ENCODE assay signal across 1 cellular context in the genomic region with DNA sequence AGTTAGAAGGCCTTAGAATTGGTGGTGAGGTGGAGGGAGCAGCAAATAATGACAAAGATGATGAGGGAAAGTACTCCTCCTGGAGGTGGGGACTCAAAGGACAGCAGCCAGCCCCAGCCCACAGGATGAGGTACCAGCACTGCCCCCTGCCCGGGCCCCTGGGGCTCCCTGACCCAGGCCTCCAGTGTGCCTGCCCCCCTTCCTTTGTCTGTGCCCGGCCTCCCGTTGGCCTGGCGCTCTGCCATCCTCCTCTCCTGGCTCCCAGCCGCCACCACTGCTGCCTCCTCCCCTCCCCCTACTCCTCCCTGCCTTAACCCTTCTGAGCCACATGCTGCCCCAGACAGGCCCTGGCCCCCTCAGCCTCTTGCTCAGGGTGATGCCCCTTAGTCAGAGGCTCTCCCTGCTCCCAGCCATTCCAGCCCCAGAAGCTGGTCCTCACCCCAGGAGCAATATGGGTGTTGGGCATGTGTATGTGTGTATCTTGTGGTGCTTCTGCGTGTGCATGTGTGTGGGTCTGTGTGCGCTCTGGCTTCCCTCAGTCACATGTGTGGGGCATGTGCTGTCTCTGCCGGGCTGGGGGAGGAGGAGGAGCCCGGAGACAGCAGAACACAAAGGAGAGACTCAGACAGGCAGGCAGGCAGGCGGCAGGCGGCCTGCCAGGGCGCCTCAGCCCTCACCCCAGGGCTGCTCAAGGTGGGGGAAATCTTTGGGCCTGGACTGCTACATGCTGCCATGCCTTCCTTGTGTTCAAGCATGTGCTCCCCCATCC.
TF ChIP-seq lines count a peak whose summit lies in the region.

No MANE protein-coding gene starts in this region.

TF ChIP-seq in HepG2, 621 proteins besides CTCF, POLR2A, EP300 and RAD21 (continued from another document and continues in another):
- TF ChIP-seq, protein P1, sequence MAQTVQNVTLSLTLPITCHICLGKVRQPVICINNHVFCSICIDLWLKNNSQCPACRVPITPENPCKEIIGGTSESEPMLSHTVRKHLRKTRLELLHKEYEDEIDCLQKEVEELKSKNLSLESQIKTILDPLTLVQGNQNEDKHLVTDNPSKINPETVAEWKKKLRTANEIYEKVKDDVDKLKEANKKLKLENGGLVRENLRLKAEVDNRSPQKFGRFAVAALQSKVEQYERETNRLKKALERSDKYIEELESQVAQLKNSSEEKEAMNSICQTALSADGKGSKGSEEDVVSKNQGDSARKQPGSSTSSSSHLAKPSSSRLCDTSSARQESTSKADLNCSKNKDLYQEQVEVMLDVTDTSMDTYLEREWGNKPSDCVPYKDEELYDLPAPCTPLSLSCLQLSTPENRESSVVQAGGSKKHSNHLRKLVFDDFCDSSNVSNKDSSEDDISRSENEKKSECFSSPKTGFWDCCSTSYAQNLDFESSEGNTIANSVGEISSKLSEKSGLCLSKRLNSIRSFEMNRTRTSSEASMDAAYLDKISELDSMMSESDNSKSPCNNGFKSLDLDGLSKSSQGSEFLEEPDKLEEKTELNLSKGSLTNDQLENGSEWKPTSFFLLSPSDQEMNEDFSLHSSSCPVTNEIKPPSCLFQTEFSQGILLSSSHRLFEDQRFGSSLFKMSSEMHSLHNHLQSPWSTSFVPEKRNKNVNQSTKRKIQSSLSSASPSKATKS (CRISPR knock-in tag; IDR thresholded peaks at IDR 0.05), result no peak
- TF ChIP-seq HNRNPLL (IDR thresholded peaks at IDR 0.05; ENCODE audit: low read depth, low read length, poor library complexity, severe bottlenecking), result peak; percentile 43
- no peak for TF ChIP-seq ZNF326 (CRISPR knock-in tag; IDR thresholded peaks at IDR 0.05; ENCODE audit: borderline replicate concordance)
- TF ChIP-seq, protein P2, sequence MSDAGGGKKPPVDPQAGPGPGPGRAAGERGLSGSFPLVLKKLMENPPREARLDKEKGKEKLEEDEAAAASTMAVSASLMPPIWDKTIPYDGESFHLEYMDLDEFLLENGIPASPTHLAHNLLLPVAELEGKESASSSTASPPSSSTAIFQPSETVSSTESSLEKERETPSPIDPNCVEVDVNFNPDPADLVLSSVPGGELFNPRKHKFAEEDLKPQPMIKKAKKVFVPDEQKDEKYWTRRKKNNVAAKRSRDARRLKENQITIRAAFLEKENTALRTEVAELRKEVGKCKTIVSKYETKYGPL (CRISPR knock-in tag; IDR thresholded peaks at IDR 0.05), result no peak
- TF ChIP-seq SAFB2 (CRISPR knock-in tag; IDR thresholded peaks at IDR 0.05; ENCODE audit: borderline replicate concordance, low read depth), result no peak
- TF ChIP-seq, protein P3, sequence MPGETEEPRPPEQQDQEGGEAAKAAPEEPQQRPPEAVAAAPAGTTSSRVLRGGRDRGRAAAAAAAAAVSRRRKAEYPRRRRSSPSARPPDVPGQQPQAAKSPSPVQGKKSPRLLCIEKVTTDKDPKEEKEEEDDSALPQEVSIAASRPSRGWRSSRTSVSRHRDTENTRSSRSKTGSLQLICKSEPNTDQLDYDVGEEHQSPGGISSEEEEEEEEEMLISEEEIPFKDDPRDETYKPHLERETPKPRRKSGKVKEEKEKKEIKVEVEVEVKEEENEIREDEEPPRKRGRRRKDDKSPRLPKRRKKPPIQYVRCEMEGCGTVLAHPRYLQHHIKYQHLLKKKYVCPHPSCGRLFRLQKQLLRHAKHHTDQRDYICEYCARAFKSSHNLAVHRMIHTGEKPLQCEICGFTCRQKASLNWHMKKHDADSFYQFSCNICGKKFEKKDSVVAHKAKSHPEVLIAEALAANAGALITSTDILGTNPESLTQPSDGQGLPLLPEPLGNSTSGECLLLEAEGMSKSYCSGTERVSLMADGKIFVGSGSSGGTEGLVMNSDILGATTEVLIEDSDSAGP (CRISPR knock-in tag; IDR thresholded peaks at IDR 0.05; ENCODE audit: borderline replicate concordance), result peak; percentile 67
- no peak for TF ChIP-seq ZNF224 (CRISPR knock-in tag; IDR thresholded peaks at IDR 0.05)
- no peak for TF ChIP-seq ZFP82 (CRISPR knock-in tag; IDR thresholded peaks at IDR 0.05; ENCODE audit: borderline replicate concordance)
- no peak for TF ChIP-seq ELF3 (CRISPR knock-in tag; IDR thresholded peaks at IDR 0.05)
- TF ChIP-seq HOXA9 (CRISPR knock-in tag; IDR thresholded peaks at IDR 0.05; ENCODE audit: borderline replicate concordance), result no peak
- TF ChIP-seq HDAC6 (IDR thresholded peaks at IDR 0.05; ENCODE audit: low read depth, low read length), result no peak
- TF ChIP-seq ZNF549 (CRISPR knock-in tag; IDR thresholded peaks at IDR 0.05), result no peak
- TF ChIP-seq, protein P4, sequence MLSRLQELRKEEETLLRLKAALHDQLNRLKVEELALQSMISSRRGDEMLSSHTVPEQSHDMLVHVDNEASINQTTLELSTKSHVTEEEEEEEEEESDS (CRISPR knock-in tag; IDR thresholded peaks at IDR 0.05; ENCODE audit: borderline replicate concordance), result no peak
- TF ChIP-seq, protein P5, sequence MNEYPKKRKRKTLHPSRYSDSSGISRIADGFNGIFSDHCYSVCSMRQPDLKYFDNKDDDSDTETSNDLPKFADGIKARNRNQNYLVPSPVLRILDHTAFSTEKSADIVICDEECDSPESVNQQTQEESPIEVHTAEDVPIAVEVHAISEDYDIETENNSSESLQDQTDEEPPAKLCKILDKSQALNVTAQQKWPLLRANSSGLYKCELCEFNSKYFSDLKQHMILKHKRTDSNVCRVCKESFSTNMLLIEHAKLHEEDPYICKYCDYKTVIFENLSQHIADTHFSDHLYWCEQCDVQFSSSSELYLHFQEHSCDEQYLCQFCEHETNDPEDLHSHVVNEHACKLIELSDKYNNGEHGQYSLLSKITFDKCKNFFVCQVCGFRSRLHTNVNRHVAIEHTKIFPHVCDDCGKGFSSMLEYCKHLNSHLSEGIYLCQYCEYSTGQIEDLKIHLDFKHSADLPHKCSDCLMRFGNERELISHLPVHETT (CRISPR knock-in tag; conservative IDR thresholded peaks at IDR 0.05), result no peak
- TF ChIP-seq, protein P6, sequence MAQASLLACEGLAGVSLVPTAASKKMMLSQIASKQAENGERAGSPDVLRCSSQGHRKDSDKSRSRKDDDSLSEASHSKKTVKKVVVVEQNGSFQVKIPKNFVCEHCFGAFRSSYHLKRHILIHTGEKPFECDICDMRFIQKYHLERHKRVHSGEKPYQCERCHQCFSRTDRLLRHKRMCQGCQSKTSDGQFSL (CRISPR knock-in tag; IDR thresholded peaks at IDR 0.05), result no peak
- TF ChIP-seq EED (CRISPR knock-in tag; IDR thresholded peaks at IDR 0.05), result no peak
- no peak for TF ChIP-seq RBM22 (optimal IDR thresholded peaks at IDR 0.05; ENCODE audit: low read length)
- no peak; the same call in 1 of the 2 replicates for TF ChIP-seq ZNF501 (CRISPR knock-in tag; IDR thresholded peaks at IDR 0.05)
- TF ChIP-seq, protein P7, sequence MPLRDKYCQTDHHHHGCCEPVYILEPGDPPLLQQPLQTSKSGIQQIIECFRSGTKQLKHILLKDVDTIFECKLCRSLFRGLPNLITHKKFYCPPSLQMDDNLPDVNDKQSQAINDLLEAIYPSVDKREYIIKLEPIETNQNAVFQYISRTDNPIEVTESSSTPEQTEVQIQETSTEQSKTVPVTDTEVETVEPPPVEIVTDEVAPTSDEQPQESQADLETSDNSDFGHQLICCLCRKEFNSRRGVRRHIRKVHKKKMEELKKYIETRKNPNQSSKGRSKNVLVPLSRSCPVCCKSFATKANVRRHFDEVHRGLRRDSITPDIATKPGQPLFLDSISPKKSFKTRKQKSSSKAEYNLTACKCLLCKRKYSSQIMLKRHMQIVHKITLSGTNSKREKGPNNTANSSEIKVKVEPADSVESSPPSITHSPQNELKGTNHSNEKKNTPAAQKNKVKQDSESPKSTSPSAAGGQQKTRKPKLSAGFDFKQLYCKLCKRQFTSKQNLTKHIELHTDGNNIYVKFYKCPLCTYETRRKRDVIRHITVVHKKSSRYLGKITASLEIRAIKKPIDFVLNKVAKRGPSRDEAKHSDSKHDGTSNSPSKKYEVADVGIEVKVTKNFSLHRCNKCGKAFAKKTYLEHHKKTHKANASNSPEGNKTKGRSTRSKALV (CRISPR knock-in tag; IDR thresholded peaks at IDR 0.05), result no peak
- peak; percentile 55; the same call in 1 of the 2 replicates for TF ChIP-seq YEATS2 (CRISPR knock-in tag; IDR thresholded peaks at IDR 0.05; ENCODE audit: borderline replicate concordance)
- TF ChIP-seq, protein P8, sequence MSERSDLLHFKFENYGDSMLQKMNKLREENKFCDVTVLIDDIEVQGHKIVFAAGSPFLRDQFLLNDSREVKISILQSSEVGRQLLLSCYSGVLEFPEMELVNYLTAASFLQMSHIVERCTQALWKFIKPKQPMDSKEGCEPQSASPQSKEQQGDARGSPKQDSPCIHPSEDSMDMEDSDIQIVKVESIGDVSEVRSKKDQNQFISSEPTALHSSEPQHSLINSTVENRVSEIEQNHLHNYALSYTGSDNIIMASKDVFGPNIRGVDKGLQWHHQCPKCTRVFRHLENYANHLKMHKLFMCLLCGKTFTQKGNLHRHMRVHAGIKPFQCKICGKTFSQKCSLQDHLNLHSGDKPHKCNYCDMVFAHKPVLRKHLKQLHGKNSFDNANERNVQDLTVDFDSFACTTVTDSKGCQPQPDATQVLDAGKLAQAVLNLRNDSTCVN (CRISPR knock-in tag; IDR thresholded peaks at IDR 0.05; ENCODE audit: borderline replicate concordance), result peak; percentile 70; the same call in 1 of the 2 replicates
- no peak for TF ChIP-seq NAIF1 (CRISPR knock-in tag; IDR thresholded peaks at IDR 0.05; ENCODE audit: borderline replicate concordance)
- TF ChIP-seq ZSCAN20 (CRISPR knock-in tag; IDR thresholded peaks at IDR 0.05; ENCODE audit: borderline replicate concordance), result no peak
- TF ChIP-seq, protein P9, sequence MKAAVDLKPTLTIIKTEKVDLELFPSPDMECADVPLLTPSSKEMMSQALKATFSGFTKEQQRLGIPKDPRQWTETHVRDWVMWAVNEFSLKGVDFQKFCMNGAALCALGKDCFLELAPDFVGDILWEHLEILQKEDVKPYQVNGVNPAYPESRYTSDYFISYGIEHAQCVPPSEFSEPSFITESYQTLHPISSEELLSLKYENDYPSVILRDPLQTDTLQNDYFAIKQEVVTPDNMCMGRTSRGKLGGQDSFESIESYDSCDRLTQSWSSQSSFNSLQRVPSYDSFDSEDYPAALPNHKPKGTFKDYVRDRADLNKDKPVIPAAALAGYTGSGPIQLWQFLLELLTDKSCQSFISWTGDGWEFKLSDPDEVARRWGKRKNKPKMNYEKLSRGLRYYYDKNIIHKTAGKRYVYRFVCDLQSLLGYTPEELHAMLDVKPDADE (CRISPR knock-in tag; IDR thresholded peaks at IDR 0.05), result no peak
- no peak for TF ChIP-seq NFE2L1 (CRISPR knock-in tag; IDR thresholded peaks at IDR 0.05; ENCODE audit: borderline replicate concordance)
- no peak for TF ChIP-seq NFIC (IDR thresholded peaks at IDR 0.05; ENCODE audit: low read length)
- no peak for TF ChIP-seq ATM (IDR thresholded peaks at IDR 0.05; ENCODE audit: borderline replicate concordance)
- no peak for TF ChIP-seq ZNF446 (CRISPR knock-in tag; IDR thresholded peaks at IDR 0.05)
- no peak for TF ChIP-seq TCF12 (IDR thresholded peaks at IDR 0.05)
- no peak for TF ChIP-seq TCF12 (CRISPR knock-in tag; IDR thresholded peaks at IDR 0.05)
- TF ChIP-seq ZNF282 (IDR thresholded peaks at IDR 0.05; ENCODE audit: partially characterized antibody), result no peak
- TF ChIP-seq ZNF10 (CRISPR knock-in tag; IDR thresholded peaks at IDR 0.05; ENCODE audit: borderline replicate concordance, low read depth), result no peak
- no peak for TF ChIP-seq ZFY (CRISPR knock-in tag; IDR thresholded peaks at IDR 0.05)
- no peak for TF ChIP-seq ZNF75D (CRISPR knock-in tag; IDR thresholded peaks at IDR 0.05; ENCODE audit: borderline replicate concordance)
- TF ChIP-seq ZNF772 (CRISPR knock-in tag; IDR thresholded peaks at IDR 0.05), result peak; percentile 16; the same call in 1 of the 2 replicates
- TF ChIP-seq ZNF101 (CRISPR knock-in tag; IDR thresholded peaks at IDR 0.05; ENCODE audit: borderline replicate concordance, low read depth), result no peak
- TF ChIP-seq KMT2B (CRISPR knock-in tag; IDR thresholded peaks at IDR 0.05), result no peak
- TF ChIP-seq, protein P10, sequence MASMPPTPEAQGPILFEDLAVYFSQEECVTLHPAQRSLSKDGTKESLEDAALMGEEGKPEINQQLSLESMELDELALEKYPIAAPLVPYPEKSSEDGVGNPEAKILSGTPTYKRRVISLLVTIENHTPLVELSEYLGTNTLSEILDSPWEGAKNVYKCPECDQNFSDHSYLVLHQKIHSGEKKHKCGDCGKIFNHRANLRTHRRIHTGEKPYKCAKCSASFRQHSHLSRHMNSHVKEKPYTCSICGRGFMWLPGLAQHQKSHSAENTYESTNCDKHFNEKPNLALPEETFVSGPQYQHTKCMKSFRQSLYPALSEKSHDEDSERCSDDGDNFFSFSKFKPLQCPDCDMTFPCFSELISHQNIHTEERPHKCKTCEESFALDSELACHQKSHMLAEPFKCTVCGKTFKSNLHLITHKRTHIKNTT (CRISPR knock-in tag; IDR thresholded peaks at IDR 0.05), result no peak
- no peak for TF ChIP-seq ZNF777 (CRISPR knock-in tag; IDR thresholded peaks at IDR 0.05)
- TF ChIP-seq ZMYM3 (CRISPR knock-in tag; IDR thresholded peaks at IDR 0.05), result no peak; the same call in 1 of the 2 replicates
- TF ChIP-seq ZNF256 (CRISPR knock-in tag; conservative IDR thresholded peaks at IDR 0.05), result no peak
- TF ChIP-seq, protein P11, sequence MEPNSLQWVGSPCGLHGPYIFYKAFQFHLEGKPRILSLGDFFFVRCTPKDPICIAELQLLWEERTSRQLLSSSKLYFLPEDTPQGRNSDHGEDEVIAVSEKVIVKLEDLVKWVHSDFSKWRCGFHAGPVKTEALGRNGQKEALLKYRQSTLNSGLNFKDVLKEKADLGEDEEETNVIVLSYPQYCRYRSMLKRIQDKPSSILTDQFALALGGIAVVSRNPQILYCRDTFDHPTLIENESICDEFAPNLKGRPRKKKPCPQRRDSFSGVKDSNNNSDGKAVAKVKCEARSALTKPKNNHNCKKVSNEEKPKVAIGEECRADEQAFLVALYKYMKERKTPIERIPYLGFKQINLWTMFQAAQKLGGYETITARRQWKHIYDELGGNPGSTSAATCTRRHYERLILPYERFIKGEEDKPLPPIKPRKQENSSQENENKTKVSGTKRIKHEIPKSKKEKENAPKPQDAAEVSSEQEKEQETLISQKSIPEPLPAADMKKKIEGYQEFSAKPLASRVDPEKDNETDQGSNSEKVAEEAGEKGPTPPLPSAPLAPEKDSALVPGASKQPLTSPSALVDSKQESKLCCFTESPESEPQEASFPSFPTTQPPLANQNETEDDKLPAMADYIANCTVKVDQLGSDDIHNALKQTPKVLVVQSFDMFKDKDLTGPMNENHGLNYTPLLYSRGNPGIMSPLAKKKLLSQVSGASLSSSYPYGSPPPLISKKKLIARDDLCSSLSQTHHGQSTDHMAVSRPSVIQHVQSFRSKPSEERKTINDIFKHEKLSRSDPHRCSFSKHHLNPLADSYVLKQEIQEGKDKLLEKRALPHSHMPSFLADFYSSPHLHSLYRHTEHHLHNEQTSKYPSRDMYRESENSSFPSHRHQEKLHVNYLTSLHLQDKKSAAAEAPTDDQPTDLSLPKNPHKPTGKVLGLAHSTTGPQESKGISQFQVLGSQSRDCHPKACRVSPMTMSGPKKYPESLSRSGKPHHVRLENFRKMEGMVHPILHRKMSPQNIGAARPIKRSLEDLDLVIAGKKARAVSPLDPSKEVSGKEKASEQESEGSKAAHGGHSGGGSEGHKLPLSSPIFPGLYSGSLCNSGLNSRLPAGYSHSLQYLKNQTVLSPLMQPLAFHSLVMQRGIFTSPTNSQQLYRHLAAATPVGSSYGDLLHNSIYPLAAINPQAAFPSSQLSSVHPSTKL (CRISPR knock-in tag; IDR thresholded peaks at IDR 0.05), result peak; percentile 23; the same call in 1 of the 2 replicates
- TF ChIP-seq SOX5 (CRISPR knock-in tag; IDR thresholded peaks at IDR 0.05; ENCODE audit: borderline replicate concordance), result peak; percentile 37; the same call in 1 of the 2 replicates
- no peak for TF ChIP-seq ZC3H4 (CRISPR knock-in tag; IDR thresholded peaks at IDR 0.05; ENCODE audit: borderline replicate concordance)
- TF ChIP-seq ARNT2 (CRISPR knock-in tag; IDR thresholded peaks at IDR 0.05; ENCODE audit: low read depth), result no peak
- no peak for TF ChIP-seq ZNF607 (CRISPR knock-in tag; IDR thresholded peaks at IDR 0.05; ENCODE audit: borderline replicate concordance)
